10 cellular contexts compared by ENCODE assay signal in genomic region chr1:91791691-91792392, GRCh38.
DNase-seq lines count a peak whose midpoint lies in the region; ATAC-seq and TF ChIP-seq lines count a peak whose summit lies in the region.
"Had no signal": no experiment of that assay in that cellular context is flagged by ENCODE, and none has a peak within 500 bp of the region (broad histone marks: within the 10 kb centered on the region; RNA-seq: fewer than 3 reads in every experiment).

No MANE protein-coding gene starts in this region.

- no peak overlapping the region for H3K9ac ChIP-seq in rectal smooth muscle tissue (ENCODE audit: low read length)

- CTCF ChIA-PET in Caco-2 (lab: Charles Lee) = no interaction called here

- H3K27me3 Mint-ChIP-seq in Caco-2 (ENCODE audit: insufficient read depth, unreplicated experiment) = no peaks in the 10 kb centered on the region
- H3K27me3 Mint-ChIP-seq: activated T-helper 17 cell treated with anti-CD3 and anti-CD28 coated beads, Interleukin-2, amount 50 U/mL, for 72 hours had no signal

- peaks cover 46% of the 10 kb centered on the region for H3K4me1 ChIP-seq in rectal smooth muscle tissue (ENCODE audit: control insufficient read depth, insufficient read depth, low read length)
- 0 out of 2 replicates have a peak, but pooled peaks cover 5% of the 10 kb centered on the region for H3K4me1 ChIP-seq in Caco-2

- H3K4me3 ChIP-seq in rectal smooth muscle tissue (ENCODE audit: low read length) (no peak overlapping the region), Caco-2 (ENCODE audit: low read depth, low read length) (no peak overlapping the region)

- H3K9me3 ChIP-seq in Caco-2 = no peaks in the 10 kb centered on the region

- H3K36me3 ChIP-seq in rectal smooth muscle tissue (ENCODE audit: control insufficient read depth, insufficient read depth, low read length) = no peaks in the 10 kb centered on the region
- no peaks in the 10 kb centered on the region for H3K36me3 ChIP-seq in Caco-2 (ENCODE audit: control insufficient read depth, insufficient read depth, low read length)

- peak; percentile 21 for ATAC-seq in esophagus mucosa
- ATAC-seq: activated T-helper 17 cell treated with anti-CD3 and anti-CD28 coated beads, Interleukin-2, amount 50 U/mL, for 72 hours had no signal

- H3K27ac Mint-ChIP-seq in Caco-2 (ENCODE audit: unreplicated experiment) = no peak overlapping the region
- H3K27ac Mint-ChIP-seq: activated T-helper 17 cell treated with anti-CD3 and anti-CD28 coated beads, Interleukin-2, amount 50 U/mL, for 72 hours had no signal

- no TSS peak for BruUV-seq in Caco-2 (replicated peaks; lab: Mats Ljungman, UMichigan)

- DNase-seq in GDM1 (lab: John Stamatoyannopoulos, UW) (peak; percentile 12), NCI-H69 (lab: John Stamatoyannopoulos, UW) (peak; percentile 24), NCI-H1105 treated with DMSO at 0.1 percent for 48 hours (lab: John Stamatoyannopoulos, UW) (no peak), Caco-2 (no peak), midbrain (lab: John Stamatoyannopoulos, UW) (no peak), head of caudate nucleus (no peak)
- DNase-seq: hippocampal formation had no signal

- POLR2A ChIA-PET in Caco-2 (lab: Charles Lee) = no interaction called here

- no peak for TF ChIP-seq CTCF in Caco-2 (IDR thresholded peaks at IDR 0.05; ENCODE audit: insufficient read depth in 1 of 2, low read depth in 1 of 2, low read length in 1 of 2, severe bottlenecking in 1 of 2, unreplicated experiment in 1 of 2)

- H3K9me3 Mint-ChIP-seq in Caco-2 (ENCODE audit: unreplicated experiment) = no peaks in the 10 kb centered on the region
- H3K9me3 Mint-ChIP-seq: activated T-helper 17 cell treated with anti-CD3 and anti-CD28 coated beads, Interleukin-2, amount 50 U/mL, for 72 hours had no signal

- H3K27me3 ChIP-seq in rectal smooth muscle tissue (ENCODE audit: control insufficient read depth, insufficient read depth, low read length) (no peaks in the 10 kb centered on the region), Caco-2 (replicated peaks; ENCODE audit: control insufficient read depth, insufficient read depth, low read length) (no peaks in the 10 kb centered on the region)

- peaks cover 17% of the 10 kb centered on the region for H3K4me1 Mint-ChIP-seq in Caco-2 (ENCODE audit: low read depth, unreplicated experiment)

- H3K27ac ChIP-seq in rectal smooth muscle tissue (ENCODE audit: low read depth, low read length) = peak overlapping the region; percentile 59

- H3K36me3 Mint-ChIP-seq in Caco-2 (ENCODE audit: insufficient read depth, unreplicated experiment) = no peaks in the 10 kb centered on the region

- intact Hi-C loops in Caco-2 (cut with micrococcal nuclease; ENCODE audit: unreplicated experiment) = loop anchor here (10.0 kb wide), 3 partner anchors 133 to 277 kb away; no protein-coding TSS in a partner anchor
- intact Hi-C loops in head of caudate nucleus (cut with DNase I) = no loop called here

- no peak overlapping the region for H3K4me3 Mint-ChIP-seq in Caco-2 (ENCODE audit: unreplicated experiment)
- H3K4me3 Mint-ChIP-seq: activated T-helper 17 cell treated with anti-CD3 and anti-CD28 coated beads, Interleukin-2, amount 50 U/mL, for 72 hours had no signal

Comparison
In these comparisons a context has a peak if more than half of its experiments do, and no peak if none do; other contexts are left out.
1. DNase-seq: peak in GDM1 (single experiment) and NCI-H69 (single experiment); none in NCI-H1105 treated with DMSO at 0.1 percent for 48 hours (single experiment), Caco-2 (0 of 2), midbrain (single experiment) and head of caudate nucleus (0 of 42).